8 cellular contexts compared by ENCODE assay signal in the genomic region with DNA sequence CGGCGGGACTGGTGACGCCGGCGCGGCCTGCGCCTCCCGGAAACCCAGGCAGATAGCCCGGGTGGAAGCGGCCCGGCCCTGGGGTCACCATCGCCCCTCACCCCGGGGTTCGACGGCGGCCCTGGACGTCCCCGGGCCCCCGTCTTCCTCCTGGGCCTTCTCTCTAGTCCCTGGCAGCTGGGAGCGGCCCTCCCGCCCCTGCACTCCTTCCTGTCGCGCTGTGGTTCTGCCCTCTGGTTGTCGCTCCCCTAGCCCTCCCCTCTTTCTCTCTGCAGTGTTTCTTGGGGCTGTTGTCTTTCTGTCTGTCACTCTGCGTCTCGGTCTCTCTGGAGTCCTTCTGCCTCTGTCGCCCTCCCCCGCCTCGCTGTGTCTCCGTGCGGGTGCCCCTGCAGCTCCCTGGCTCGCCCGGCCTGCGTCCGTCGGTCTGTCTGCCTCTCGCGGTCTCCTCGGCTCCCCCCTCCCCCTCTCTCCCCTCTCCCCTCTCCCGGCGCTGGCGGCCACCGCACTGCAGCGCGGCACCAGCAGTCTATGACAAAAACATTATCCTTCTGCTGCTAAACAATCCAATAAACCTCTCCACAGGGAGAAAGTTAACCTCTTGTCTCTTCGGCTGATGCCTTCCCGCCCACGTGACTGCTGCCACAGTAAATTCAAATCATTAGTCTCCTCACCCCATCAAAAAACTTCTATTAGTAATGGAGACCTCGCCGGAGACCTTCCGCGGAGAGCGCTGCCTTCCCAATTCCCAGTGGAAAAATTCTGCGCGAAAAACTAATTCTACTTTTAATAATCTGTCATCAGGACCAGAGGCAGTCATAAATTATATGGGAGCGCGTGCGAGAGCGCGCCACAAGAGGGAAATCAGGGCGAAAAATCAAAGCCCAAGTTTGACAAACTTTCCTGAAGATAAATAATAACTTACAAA.
DNase-seq lines count a peak whose midpoint lies in the region; ATAC-seq and TF ChIP-seq lines count a peak whose summit lies in the region.

No MANE protein-coding gene starts in this region.

- no peak for TF ChIP-seq CTCF in PC-3 (conservative IDR thresholded peaks at IDR 0.05; ENCODE audit: low read depth, low read length)

- H3K4me3 ChIP-seq in iPS DF 6.9 (ENCODE audit: low read length) (peak overlapping the region; percentile 25; the same call in 1 of the 2 replicates), PC-3 (ENCODE audit: low read length) (no peak overlapping the region)

- no peaks in the 10 kb centered on the region for H4K20me1 ChIP-seq in PC-3 (ENCODE audit: low read length)

- POLR2A ChIA-PET in activated CD4-positive, alpha-beta T cell treated with anti-CD3 and anti-CD28 coated beads for 36 hours (lab: Charles Lee) = no interaction called here
- POLR2A ChIA-PET in activated CD4-positive, alpha-beta T cell treated with anti-CD3 and anti-CD28 coated beads, Interleukin-2, amount 10 ng/mL, durations not matched to agents 7 days and 5 days (lab: Charles Lee) = no interaction called here
- POLR2A ChIA-PET in PC-3 (lab: Charles Lee; ENCODE audit: unreplicated experiment) = no interaction called here

- H3K4me1 ChIP-seq in iPS DF 6.9 (ENCODE audit: control insufficient read depth, insufficient read depth, low read length) (peaks cover 7% of the 10 kb centered on the region), PC-3 (ENCODE audit: insufficient read depth, low read length) (no peaks in the 10 kb centered on the region)

- H3K9me2 ChIP-seq in PC-3 (replicated peaks; ENCODE audit: low read length) = no peaks in the 10 kb centered on the region

- H3K4me1 Mint-ChIP-seq in activated CD4-positive, alpha-beta T cell treated with anti-CD3 and anti-CD28 coated beads for 36 hours = peaks cover 20% of the 10 kb centered on the region
- H3K4me1 Mint-ChIP-seq in activated CD4-positive, alpha-beta T cell treated with anti-CD3 and anti-CD28 coated beads, Interleukin-2, amount 10 ng/mL, durations not matched to agents 7 days and 5 days = peaks cover 24% of the 10 kb centered on the region

- no CpG with 5 or more reads among the region's 61 CpGs for WGBS in iPS DF 6.9 (ENCODE audit: insufficient coverage, insufficient read length)

- H3K9me3 ChIP-seq in iPS DF 6.9 (ENCODE audit: control insufficient read depth, insufficient read depth, low read length) (no peaks in the 10 kb centered on the region), PC-3 (ENCODE audit: low read length) (no peaks in the 10 kb centered on the region)

- peak; percentile 38 for ATAC-seq in activated CD4-positive, alpha-beta T cell treated with anti-CD3 and anti-CD28 coated beads for 36 hours
- ATAC-seq in stimulated activated naive CD8-positive, alpha-beta T cell treated with anti-CD3 and anti-CD28 coated beads, Interleukin-15, Interleukin-2, amounts not matched to agents 100 U/mL and 50 U/mL, for 24 hours = peak; percentile 21
- ATAC-seq in PC-3 = no peak
- no peak for ATAC-seq in HG02970 (IDR thresholded peaks at IDR 0.05; ENCODE audit: low FRiP score, unreplicated experiment)

- H3K27me3 ChIP-seq in iPS DF 6.9 (ENCODE audit: control insufficient read depth, insufficient read depth, low read length) (peaks cover 55% of the 10 kb centered on the region), PC-3 (ENCODE audit: low read length) (peaks cover 62% of the 10 kb centered on the region)

- peak overlapping the region; percentile 59 for H3K4me3 Mint-ChIP-seq in activated CD4-positive, alpha-beta T cell treated with anti-CD3 and anti-CD28 coated beads for 36 hours
- H3K4me3 Mint-ChIP-seq in activated CD4-positive, alpha-beta T cell treated with anti-CD3 and anti-CD28 coated beads, Interleukin-2, amount 10 ng/mL, durations not matched to agents 7 days and 5 days = peak overlapping the region; percentile 46

- peaks cover 60% of the 10 kb centered on the region for H3K27me3 Mint-ChIP-seq in activated CD4-positive, alpha-beta T cell treated with anti-CD3 and anti-CD28 coated beads for 36 hours
- peaks cover 71% of the 10 kb centered on the region for H3K27me3 Mint-ChIP-seq in activated CD4-positive, alpha-beta T cell treated with anti-CD3 and anti-CD28 coated beads, Interleukin-2, amount 10 ng/mL, durations not matched to agents 7 days and 5 days

- H3K27ac Mint-ChIP-seq in activated CD4-positive, alpha-beta T cell treated with anti-CD3 and anti-CD28 coated beads for 36 hours = peak overlapping the region; percentile 3
- no peak overlapping the region for H3K27ac Mint-ChIP-seq in activated CD4-positive, alpha-beta T cell treated with anti-CD3 and anti-CD28 coated beads, Interleukin-2, amount 10 ng/mL, durations not matched to agents 7 days and 5 days

- H3K4me2 ChIP-seq in PC-3 (ENCODE audit: low read length) = no peak overlapping the region

- H3K9me3 Mint-ChIP-seq in activated CD4-positive, alpha-beta T cell treated with anti-CD3 and anti-CD28 coated beads for 36 hours (ENCODE audit: low read depth) = no peaks in the 10 kb centered on the region
- no peaks in the 10 kb centered on the region for H3K9me3 Mint-ChIP-seq in activated CD4-positive, alpha-beta T cell treated with anti-CD3 and anti-CD28 coated beads, Interleukin-2, amount 10 ng/mL, durations not matched to agents 7 days and 5 days

- no peaks in the 10 kb centered on the region for H3F3A ChIP-seq in PC-3 (ENCODE audit: low read length, unreplicated experiment)

- H3K27ac ChIP-seq in iPS DF 6.9 (ENCODE audit: low read length) = no peak overlapping the region
- no peak overlapping the region for H3K27ac ChIP-seq in PC-3 (ENCODE audit: low read length)

- no peaks in the 10 kb centered on the region for H3K79me2 ChIP-seq in PC-3 (ENCODE audit: low read length)

- H2AFZ ChIP-seq in PC-3 (ENCODE audit: low read length) = no peak overlapping the region

- DNase-seq in activated CD4-positive, alpha-beta T cell treated with anti-CD3 and anti-CD28 coated beads for 36 hours = peak; percentile 42
- no peak for DNase-seq in activated CD4-positive, alpha-beta T cell treated with anti-CD3 and anti-CD28 coated beads, Interleukin-2, amount 50 U/mL, for 4 hours
- no peak for DNase-seq in activated CD4-positive, alpha-beta T cell treated with anti-CD3 and anti-CD28 coated beads, Interleukin-2, amount 10 ng/mL, durations not matched to agents 7 days and 5 days
- DNase-seq in iPS DF 6.9 (ENCODE audit: low read depth, low spot score) (no peak), PC-3 (no peak), DMS 273 treated with DMSO at 0.1 percent for 48 hours (lab: John Stamatoyannopoulos, UW) (no peak)
- DNase-seq in stimulated activated naive CD8-positive, alpha-beta T cell treated with anti-CD3 and anti-CD28 coated beads, Interleukin-15, Interleukin-2, amounts not matched to agents 100 U/mL and 50 U/mL, for 24 hours = peak; percentile 30

- H3K36me3 ChIP-seq in iPS DF 6.9 (ENCODE audit: control insufficient read depth, insufficient read depth, low read length) (no peaks in the 10 kb centered on the region), PC-3 (ENCODE audit: low read depth, low read length) (no peaks in the 10 kb centered on the region)

- no peak overlapping the region for H3K9ac ChIP-seq in PC-3 (ENCODE audit: low read length)

- no peaks in the 10 kb centered on the region for H3K36me3 Mint-ChIP-seq in activated CD4-positive, alpha-beta T cell treated with anti-CD3 and anti-CD28 coated beads for 36 hours (ENCODE audit: low read depth)
- H3K36me3 Mint-ChIP-seq in activated CD4-positive, alpha-beta T cell treated with anti-CD3 and anti-CD28 coated beads, Interleukin-2, amount 10 ng/mL, durations not matched to agents 7 days and 5 days (ENCODE audit: low read depth) = peaks cover 7% of the 10 kb centered on the region

- intact Hi-C loops in activated CD4-positive, alpha-beta T cell treated with anti-CD3 and anti-CD28 coated beads for 36 hours (cut with DNase I, micrococcal nuclease) = loop anchor here in 1 of 2 experiments (2.0 to 5.0 kb wide), 3 partner anchors 87 to 572 kb away; partner anchors contain the start of gene LBX1
- intact Hi-C loops in PC-3 (cut with micrococcal nuclease) = no loop called here

- CTCF ChIA-PET in activated CD4-positive, alpha-beta T cell treated with anti-CD3 and anti-CD28 coated beads for 36 hours (lab: Charles Lee) = no interaction called here
- CTCF ChIA-PET in activated CD4-positive, alpha-beta T cell treated with anti-CD3 and anti-CD28 coated beads, Interleukin-2, amount 10 ng/mL, durations not matched to agents 7 days and 5 days (lab: Charles Lee) = no interaction called here
- CTCF ChIA-PET in PC-3 (lab: Charles Lee) = no interaction called here

- no TSS peak for BruUV-seq in PC-3 (replicated peaks; lab: Mats Ljungman, UMichigan)

Comparison
In these comparisons a context has a peak if more than half of its experiments do, and no peak if none do; other contexts are left out.
1. DNase-seq: peak in activated CD4-positive, alpha-beta T cell treated with anti-CD3 and anti-CD28 coated beads for 36 hours (single experiment) and stimulated activated naive CD8-positive, alpha-beta T cell treated with anti-CD3 and anti-CD28 coated beads, Interleukin-15, Interleukin-2, amounts not matched to agents 100 U/mL and 50 U/mL, for 24 hours (single experiment); none in activated CD4-positive, alpha-beta T cell treated with anti-CD3 and anti-CD28 coated beads, Interleukin-2, amount 50 U/mL, for 4 hours (0 of 2), activated CD4-positive, alpha-beta T cell treated with anti-CD3 and anti-CD28 coated beads, Interleukin-2, amount 10 ng/mL, durations not matched to agents 7 days and 5 days (single experiment), iPS DF 6.9 (single experiment), PC-3 (single experiment) and DMS 273 treated with DMSO at 0.1 percent for 48 hours (single experiment).
2. ATAC-seq: peak in activated CD4-positive, alpha-beta T cell treated with anti-CD3 and anti-CD28 coated beads for 36 hours (single experiment) and stimulated activated naive CD8-positive, alpha-beta T cell treated with anti-CD3 and anti-CD28 coated beads, Interleukin-15, Interleukin-2, amounts not matched to agents 100 U/mL and 50 U/mL, for 24 hours (single experiment); none in PC-3 (single experiment) and HG02970 (single experiment).